8 cellular contexts compared by ENCODE assay signal in the genomic region with DNA sequence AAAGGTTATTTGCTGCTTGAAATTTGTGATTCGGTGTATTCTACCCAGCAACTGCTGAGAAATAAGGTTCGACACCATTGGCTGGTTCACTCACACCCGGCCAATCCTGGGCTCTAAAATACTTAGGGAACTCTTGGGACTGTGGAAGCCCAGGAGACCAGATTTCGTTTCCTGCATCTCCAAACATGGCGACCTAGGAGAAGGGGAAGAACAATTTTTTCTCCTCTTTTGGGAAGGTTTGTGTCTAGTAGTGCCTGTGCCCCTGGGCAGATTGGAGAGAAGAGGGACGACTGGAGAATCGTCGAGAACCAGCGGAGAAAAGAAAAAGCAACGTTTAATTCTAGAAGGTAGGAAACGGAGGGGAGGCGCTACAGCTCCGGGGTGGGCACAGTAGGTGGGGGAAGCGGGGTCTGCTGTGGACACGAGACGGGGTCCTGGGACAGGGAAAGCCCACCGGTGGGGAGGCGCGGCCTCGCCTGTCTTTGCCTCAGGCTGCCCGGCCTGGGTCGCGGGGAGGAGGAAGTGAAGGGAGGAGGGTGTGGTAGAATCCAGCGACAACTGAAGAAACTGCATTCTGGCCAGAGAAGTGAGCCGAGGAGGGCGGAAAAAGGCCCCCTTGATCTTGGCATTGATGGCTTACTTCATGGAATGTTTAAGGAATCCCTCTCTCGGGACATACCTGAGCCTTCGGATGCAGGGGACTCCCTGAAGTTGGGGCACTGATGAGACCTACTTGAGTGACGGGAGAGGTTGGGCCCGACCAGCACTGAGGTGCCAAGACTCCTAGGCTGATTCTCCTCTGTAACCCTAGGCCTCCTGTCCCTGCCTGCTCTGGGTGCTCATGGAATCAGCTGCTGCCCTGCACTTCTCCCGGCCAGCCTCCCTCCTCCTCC. TPM values are rescaled to one million over a fixed set of nuclear protein-coding genes. Genes with fewer than 3 reads are reported as not detected.
DNase-seq lines count a peak whose midpoint lies in the region; ATAC-seq and TF ChIP-seq lines count a peak whose summit lies in the region.

A gene (plus strand): TSS at position 160 of the 893 bp plus-strand sequence. CDS start 682 bp downstream, at position 842.

- peak within 1 kb of the TSS; percentile 76 to 88 (median 87) for H3K4me3 ChIP-seq in thyroid gland (replicated peaks in 1 of 3)

- H3K27me3 Mint-ChIP-seq in activated naive CD8-positive, alpha-beta T cell treated with anti-CD3 and anti-CD28 coated beads for 36 hours, result no peaks in the 10 kb centered on the region
- peaks cover 7% of the 10 kb centered on the region for H3K27me3 Mint-ChIP-seq in glutamatergic neuron (ENCODE audit: unreplicated experiment)

- WGBS in thyroid gland, 2 donors, result 1% methylated on average over 30 to 31 of the region's 31 CpGs

- TF ChIP-seq POLR2A in thyroid gland (IDR thresholded peaks at IDR 0.05), result peak in 1 of 2 donors; percentile 59

- peak; percentile 87 for DNase-seq in GM10248 (ENCODE audit: extremely low spot score)
- DNase-seq in NCI-H1048 (lab: John Stamatoyannopoulos, UW), result peak; percentile 69
- peak; percentile 62 for DNase-seq in activated naive CD8-positive, alpha-beta T cell treated with anti-CD3 and anti-CD28 coated beads for 36 hours
- DNase-seq in glutamatergic neuron, result peak; percentile 68
- peak; percentile 81 for DNase-seq in occipital lobe (lab: John Stamatoyannopoulos, UW)
- peak; percentile 79 to 83 for DNase-seq in thyroid gland

- H3K27ac Mint-ChIP-seq in activated naive CD8-positive, alpha-beta T cell treated with anti-CD3 and anti-CD28 coated beads for 36 hours, result peak within 1 kb of the TSS; percentile 97
- peak within 1 kb of the TSS; percentile 94 for H3K27ac Mint-ChIP-seq in glutamatergic neuron (ENCODE audit: unreplicated experiment)

- peak; percentile 97 for ATAC-seq in HG02610 (IDR thresholded peaks at IDR 0.05; ENCODE audit: unreplicated experiment)
- ATAC-seq in SK-N-SH treated with all-trans-retinoic acid at 6 μM for 48 hours, result peak; percentile 100

- H3K9me3 ChIP-seq in thyroid gland, result no peaks in the 10 kb centered on the region

- TF ChIP-seq CTCF in GM10248 (IDR thresholded peaks at IDR 0.05; ENCODE audit: control extremely low read depth, extremely low read depth, low read depth, missing control alignments) (no peak), glutamatergic neuron (IDR thresholded peaks at IDR 0.05; ENCODE audit: partially characterized antibody, unreplicated experiment) (no peak), thyroid gland (IDR thresholded peaks at IDR 0.05) (no peak)

- H3K27me3 ChIP-seq in thyroid gland, result no peaks in the 10 kb centered on the region

- H3K4me1 Mint-ChIP-seq in activated naive CD8-positive, alpha-beta T cell treated with anti-CD3 and anti-CD28 coated beads for 36 hours, result peaks cover 41% of the 10 kb centered on the region
- peaks cover 23% of the 10 kb centered on the region for H3K4me1 Mint-ChIP-seq in glutamatergic neuron (ENCODE audit: low read depth, unreplicated experiment)

- peaks cover under 1 to 6% of the 10 kb centered on the region in 2 donors for H3K36me3 ChIP-seq in thyroid gland

- H3K36me3 Mint-ChIP-seq in activated naive CD8-positive, alpha-beta T cell treated with anti-CD3 and anti-CD28 coated beads for 36 hours, result peaks cover 42% of the 10 kb centered on the region
- H3K36me3 Mint-ChIP-seq in glutamatergic neuron (ENCODE audit: unreplicated experiment), result peaks cover 5% of the 10 kb centered on the region

- peak within 1 kb of the TSS; percentile 97 for H3K4me3 Mint-ChIP-seq in activated naive CD8-positive, alpha-beta T cell treated with anti-CD3 and anti-CD28 coated beads for 36 hours
- peak within 1 kb of the TSS; percentile 99 for H3K4me3 Mint-ChIP-seq in glutamatergic neuron (ENCODE audit: unreplicated experiment)

- peaks cover 16 to 33% of the 10 kb centered on the region in 2 donors for H3K4me1 ChIP-seq in thyroid gland

- POLR2A ChIA-PET in GM10248 (lab: Yijun Ruan, JAX), result no interaction called here

- CTCF ChIA-PET in GM10248 (lab: Yijun Ruan, JAX), result no interaction called here

- intact Hi-C loops in thyroid gland (cut with DNase I), result no loop called here

- H3K9me3 Mint-ChIP-seq in activated naive CD8-positive, alpha-beta T cell treated with anti-CD3 and anti-CD28 coated beads for 36 hours, result no peaks in the 10 kb centered on the region
- peaks cover 1% of the 10 kb centered on the region for H3K9me3 Mint-ChIP-seq in glutamatergic neuron (ENCODE audit: unreplicated experiment)

- peak within 1 kb of the TSS; percentile 93 to 96 (median 95) for H3K27ac ChIP-seq in thyroid gland

TF ChIP-seq in SK-N-SH treated with all-trans-retinoic acid at 6 μM for 48 hours, 23 proteins besides CTCF, POLR2A, EP300 and RAD21:
- TF ChIP-seq, protein P1, sequence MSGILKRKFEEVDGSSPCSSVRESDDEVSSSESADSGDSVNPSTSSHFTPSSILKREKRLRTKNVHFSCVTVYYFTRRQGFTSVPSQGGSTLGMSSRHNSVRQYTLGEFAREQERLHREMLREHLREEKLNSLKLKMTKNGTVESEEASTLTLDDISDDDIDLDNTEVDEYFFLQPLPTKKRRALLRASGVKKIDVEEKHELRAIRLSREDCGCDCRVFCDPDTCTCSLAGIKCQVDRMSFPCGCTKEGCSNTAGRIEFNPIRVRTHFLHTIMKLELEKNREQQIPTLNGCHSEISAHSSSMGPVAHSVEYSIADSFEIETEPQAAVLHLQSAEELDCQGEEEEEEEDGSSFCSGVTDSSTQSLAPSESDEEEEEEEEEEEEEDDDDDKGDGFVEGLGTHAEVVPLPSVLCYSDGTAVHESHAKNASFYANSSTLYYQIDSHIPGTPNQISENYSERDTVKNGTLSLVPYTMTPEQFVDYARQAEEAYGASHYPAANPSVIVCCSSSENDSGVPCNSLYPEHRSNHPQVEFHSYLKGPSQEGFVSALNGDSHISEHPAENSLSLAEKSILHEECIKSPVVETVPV (CRISPR knock-in tag; IDR thresholded peaks at IDR 0.05), result no peak
- no peak for TF ChIP-seq CSDC2 (CRISPR knock-in tag; IDR thresholded peaks at IDR 0.05)
- TF ChIP-seq BACH2 (CRISPR knock-in tag; IDR thresholded peaks at IDR 0.05; ENCODE audit: borderline replicate concordance), result no peak
- TF ChIP-seq PPARA (CRISPR knock-in tag; IDR thresholded peaks at IDR 0.05; ENCODE audit: borderline replicate concordance), result no peak
- TF ChIP-seq ZC3H10 (CRISPR knock-in tag; IDR thresholded peaks at IDR 0.05), result no peak
- TF ChIP-seq ZNF70 (CRISPR knock-in tag; IDR thresholded peaks at IDR 0.05), result no peak
- no peak for TF ChIP-seq RARB (CRISPR knock-in tag; IDR thresholded peaks at IDR 0.05)
- TF ChIP-seq TOX (CRISPR knock-in tag; IDR thresholded peaks at IDR 0.05; ENCODE audit: borderline replicate concordance), result no peak
- no peak for TF ChIP-seq GLIS3 (CRISPR knock-in tag; IDR thresholded peaks at IDR 0.05)
- TF ChIP-seq OSR1 (CRISPR knock-in tag; IDR thresholded peaks at IDR 0.05), result no peak
- TF ChIP-seq, protein P2, sequence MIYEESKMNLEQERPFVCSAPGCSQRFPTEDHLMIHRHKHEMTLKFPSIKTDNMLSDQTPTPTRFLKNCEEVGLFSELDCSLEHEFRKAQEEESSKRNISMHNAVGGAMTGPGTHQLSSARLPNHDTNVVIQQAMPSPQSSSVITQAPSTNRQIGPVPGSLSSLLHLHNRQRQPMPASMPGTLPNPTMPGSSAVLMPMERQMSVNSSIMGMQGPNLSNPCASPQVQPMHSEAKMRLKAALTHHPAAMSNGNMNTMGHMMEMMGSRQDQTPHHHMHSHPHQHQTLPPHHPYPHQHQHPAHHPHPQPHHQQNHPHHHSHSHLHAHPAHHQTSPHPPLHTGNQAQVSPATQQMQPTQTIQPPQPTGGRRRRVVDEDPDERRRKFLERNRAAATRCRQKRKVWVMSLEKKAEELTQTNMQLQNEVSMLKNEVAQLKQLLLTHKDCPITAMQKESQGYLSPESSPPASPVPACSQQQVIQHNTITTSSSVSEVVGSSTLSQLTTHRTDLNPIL (CRISPR knock-in tag; IDR thresholded peaks at IDR 0.05; ENCODE audit: low read depth), result no peak
- TF ChIP-seq ZFP3 (CRISPR knock-in tag; IDR thresholded peaks at IDR 0.05), result no peak
- no peak for TF ChIP-seq ESRRG (CRISPR knock-in tag; IDR thresholded peaks at IDR 0.05)
- TF ChIP-seq SNAI2 (CRISPR knock-in tag; IDR thresholded peaks at IDR 0.05), result no peak
- TF ChIP-seq ZFP30 (CRISPR knock-in tag; IDR thresholded peaks at IDR 0.05), result no peak
- TF ChIP-seq, protein P3, sequence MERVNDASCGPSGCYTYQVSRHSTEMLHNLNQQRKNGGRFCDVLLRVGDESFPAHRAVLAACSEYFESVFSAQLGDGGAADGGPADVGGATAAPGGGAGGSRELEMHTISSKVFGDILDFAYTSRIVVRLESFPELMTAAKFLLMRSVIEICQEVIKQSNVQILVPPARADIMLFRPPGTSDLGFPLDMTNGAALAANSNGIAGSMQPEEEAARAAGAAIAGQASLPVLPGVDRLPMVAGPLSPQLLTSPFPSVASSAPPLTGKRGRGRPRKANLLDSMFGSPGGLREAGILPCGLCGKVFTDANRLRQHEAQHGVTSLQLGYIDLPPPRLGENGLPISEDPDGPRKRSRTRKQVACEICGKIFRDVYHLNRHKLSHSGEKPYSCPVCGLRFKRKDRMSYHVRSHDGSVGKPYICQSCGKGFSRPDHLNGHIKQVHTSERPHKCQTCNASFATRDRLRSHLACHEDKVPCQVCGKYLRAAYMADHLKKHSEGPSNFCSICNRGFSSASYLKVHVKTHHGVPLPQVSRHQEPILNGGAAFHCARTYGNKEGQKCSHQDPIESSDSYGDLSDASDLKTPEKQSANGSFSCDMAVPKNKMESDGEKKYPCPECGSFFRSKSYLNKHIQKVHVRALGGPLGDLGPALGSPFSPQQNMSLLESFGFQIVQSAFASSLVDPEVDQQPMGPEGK (CRISPR knock-in tag; IDR thresholded peaks at IDR 0.05; ENCODE audit: borderline replicate concordance), result no peak
- no peak for TF ChIP-seq ZNF565 (CRISPR knock-in tag; conservative IDR thresholded peaks at IDR 0.05; ENCODE audit: low read depth)
TF ChIP-seq in SK-N-SH treated with all-trans-retinoic acid at 6 μM for 48 hours: peak in this region for 0.

RNA-seq across cellular contexts. Expression of the gene that starts here (rescaled TPM):
- 10 to 100 TPM; 19.0 to 21.3 TPM for total RNA-seq in activated naive CD8-positive, alpha-beta T cell treated with anti-CD3 and anti-CD28 coated beads for 36 hours
- total RNA-seq in glutamatergic neuron (ENCODE audit: unreplicated experiment) (41.6 TPM), occipital lobe (13.1 TPM), thyroid gland (10 to 100 TPM in 3 of 4 donors, 1 to 10 TPM in 1; 9.9 to 12.3 (median 11.6) TPM)

Comparison
In these comparisons a context has a peak if more than half of its experiments do, and no peak if none do; other contexts are left out.
1. Peak in every context shown above with its lines: DNase-seq, ATAC-seq, H3K4me3 ChIP-seq and H3K27ac ChIP-seq.